ENCODE assay signal across 8 cellular contexts in genomic region chr5:74865293-74865798, GRCh38. TPM values are rescaled to one million over a fixed set of nuclear protein-coding genes. Genes with fewer than 3 reads are reported as not detected.
DNase-seq lines count a peak whose midpoint lies in the region; ATAC-seq, FAIRE-seq and TF ChIP-seq lines count a peak whose summit lies in the region.

No MANE protein-coding gene starts in this region.

- no peaks in the 10 kb centered on the region for H3K9me3 Mint-ChIP-seq in activated CD4-positive, alpha-beta T cell treated with anti-CD3 and anti-CD28 coated beads, Interleukin-2, amount 10 ng/mL, durations not matched to agents 7 days and 5 days

- ATAC-seq in Panc1 (peak; percentile 26; the same call in 1 of the 2 replicates), GM21515 (IDR thresholded peaks at IDR 0.05; ENCODE audit: unreplicated experiment) (no peak)

- H3K36me3 ChIP-seq in Panc1 (ENCODE audit: control insufficient read depth, insufficient read depth, low read length) (no peaks in the 10 kb centered on the region; the same call in 1 of the 2 replicates), esophagus (ENCODE audit: control insufficient read depth in 2 of 2, insufficient read depth in 2 of 2, low read length in 1 of 2) (no peaks in the 10 kb centered on the region), ovary (no peaks in the 10 kb centered on the region)

- TF ChIP-seq POLR2A in ovary (IDR thresholded peaks at IDR 0.05): no peak

- H3K4me1 ChIP-seq in Panc1 (ENCODE audit: control insufficient read depth, insufficient read depth, low read length): peaks cover 14% of the 10 kb centered on the region
- H3K4me1 ChIP-seq in esophagus (ENCODE audit: control insufficient read depth in 2 of 2, insufficient read depth in 2 of 2, low read length in 1 of 2): peaks cover 0 to 3% of the 10 kb centered on the region in 2 donors
- H3K4me1 ChIP-seq in ovary (ENCODE audit: insufficient read depth): peaks cover 2% of the 10 kb centered on the region

- H3K27me3 ChIP-seq in Panc1 (ENCODE audit: control insufficient read depth, insufficient read depth, low read length) (no peaks in the 10 kb centered on the region), esophagus (ENCODE audit: control insufficient read depth in 1 of 2, insufficient read depth in 2 of 2, low read length in 2 of 2) (no peaks in the 10 kb centered on the region), ovary (no peaks in the 10 kb centered on the region)

- H3K9me3 ChIP-seq in Panc1 (ENCODE audit: control insufficient read depth, insufficient read depth, low read depth, low read length) (no peaks in the 10 kb centered on the region), esophagus (ENCODE audit: control insufficient read depth in 2 of 2, insufficient read depth in 1 of 2, low read depth in 1 of 2, low read length in 1 of 2) (no peaks in the 10 kb centered on the region), ovary (no peaks in the 10 kb centered on the region)

- CTCF ChIA-PET in activated CD4-positive, alpha-beta T cell treated with anti-CD3 and anti-CD28 coated beads, Interleukin-2, amount 10 ng/mL, durations not matched to agents 7 days and 5 days (lab: Charles Lee): no interaction called here
- CTCF ChIA-PET in Panc1 (lab: Charles Lee): no interaction called here

- peak; percentile 17 for DNase-seq in activated CD4-positive, alpha-beta T cell treated with anti-CD3 and anti-CD28 coated beads, Interleukin-2, amount 10 ng/mL, durations not matched to agents 7 days and 5 days
- DNase-seq in activated CD4-positive, alpha-beta T cell treated with anti-CD3 and anti-CD28 coated beads, Interleukin-2, amount 50 U/mL, for 4 hours: no peak
- DNase-seq in Panc1 (ENCODE audit: low read depth, low spot score) (no peak), ovary (peak in 1 of 5 donors; percentile 25), GM19239 (ENCODE audit: insufficient read length, low spot score) (no peak), NOMO-1 (lab: John Stamatoyannopoulos, UW; ENCODE audit: unreplicated experiment in 2 of 2) (no peak)

- no peaks in the 10 kb centered on the region for H3K36me3 Mint-ChIP-seq in activated CD4-positive, alpha-beta T cell treated with anti-CD3 and anti-CD28 coated beads, Interleukin-2, amount 10 ng/mL, durations not matched to agents 7 days and 5 days (ENCODE audit: low read depth)

- H3K4me3 ChIP-seq in Panc1 (ENCODE audit: low read depth in 2 of 2, low read length in 2 of 2) (peak overlapping the region; percentile 62 to 64), esophagus (ENCODE audit: low read depth in 1 of 2, low read length in 2 of 2) (peak overlapping the region; percentile 63 to 84), ovary (peak overlapping the region; percentile 57)

- peaks cover 16% of the 10 kb centered on the region for H3K4me1 Mint-ChIP-seq in activated CD4-positive, alpha-beta T cell treated with anti-CD3 and anti-CD28 coated beads, Interleukin-2, amount 10 ng/mL, durations not matched to agents 7 days and 5 days

- H3K4me3 Mint-ChIP-seq in activated CD4-positive, alpha-beta T cell treated with anti-CD3 and anti-CD28 coated beads, Interleukin-2, amount 10 ng/mL, durations not matched to agents 7 days and 5 days: peak overlapping the region; percentile 86

- in situ Hi-C loops in Panc1 (cut with HindIII; ENCODE audit: low pct_unique_long_range_greater_than_20kb, low sequenced_read_pairs): no loop called here

- POLR2A ChIA-PET in activated CD4-positive, alpha-beta T cell treated with anti-CD3 and anti-CD28 coated beads, Interleukin-2, amount 10 ng/mL, durations not matched to agents 7 days and 5 days (lab: Charles Lee): no interaction called here
- POLR2A ChIA-PET in Panc1 (lab: Charles Lee): no interaction called here

- peak overlapping the region; percentile 90 for H3K27ac ChIP-seq in Panc1 (ENCODE audit: low read length)
- H3K27ac ChIP-seq in esophagus (ENCODE audit: low read depth in 2 of 2, low read length in 1 of 2): no peak overlapping the region
- H3K27ac ChIP-seq in ovary: no peak overlapping the region

- WGBS in esophagus, 2 donors: 15 to 16% methylated on average over 23 of the region's 23 CpGs
- WGBS in ovary, 3 donors: 14 to 19% (median 17%) methylated on average over 23 of the region's 23 CpGs

- H3K27ac Mint-ChIP-seq in activated CD4-positive, alpha-beta T cell treated with anti-CD3 and anti-CD28 coated beads, Interleukin-2, amount 10 ng/mL, durations not matched to agents 7 days and 5 days: peak overlapping the region; percentile 88

- TF ChIP-seq CTCF in Panc1 (IDR thresholded peaks at IDR 0.05): no peak
- TF ChIP-seq CTCF in ovary (IDR thresholded peaks at IDR 0.05): no peak

- no TSS peak for BruUV-seq in Panc1 (replicated peaks; lab: Mats Ljungman, UMichigan)

- peaks cover 3% of the 10 kb centered on the region for H3K27me3 Mint-ChIP-seq in activated CD4-positive, alpha-beta T cell treated with anti-CD3 and anti-CD28 coated beads, Interleukin-2, amount 10 ng/mL, durations not matched to agents 7 days and 5 days

- TF ChIP-seq EP300 in ovary (IDR thresholded peaks at IDR 0.05): no peak

- intact Hi-C loops in Panc1 (cut with micrococcal nuclease; ENCODE audit: unreplicated experiment): no loop called here
- intact Hi-C loops in ovary (cut with DNase I): no loop called here

- FAIRE-seq in GM19239 (lab: Jason Lieb, UNC): no peak

RNA-seq across cellular contexts. Expression of gene FAM169A, which starts 0.8 kb away (rescaled TPM):
- 1 to 10 TPM; 3.1 to 3.6 TPM for total RNA-seq in activated CD4-positive, alpha-beta T cell treated with anti-CD3 and anti-CD28 coated beads, Interleukin-2, amount 10 ng/mL, durations not matched to agents 7 days and 5 days
- 23.1 TPM for total RNA-seq in Panc1 (2021; ENCODE audit: unreplicated experiment)
- polyA plus RNA-seq in Panc1 (2012; ENCODE audit: insufficient read length): 5.1 TPM
- under 1 TPM; 0.28 to 0.29 TPM for polyA plus RNA-seq in esophagus
- total RNA-seq in ovary: 10 to 100 TPM in 5 of 7 donors, 1 to 10 TPM in 2; 3.2 to 21.5 (median 11.5) TPM
- 1 to 10 TPM; 1.7 to 2.2 TPM for polyA plus RNA-seq in ovary
